ENCODE assay signal across 11 cellular contexts in genomic region chr2:224925066-224925821, GRCh38.
DNase-seq lines count a peak whose midpoint lies in the region; ATAC-seq, FAIRE-seq and TF ChIP-seq lines count a peak whose summit lies in the region.
"Had no signal": no experiment of that assay in that cellular context is flagged by ENCODE, and none has a peak within 500 bp of the region (broad histone marks: within the 10 kb centered on the region; RNA-seq: fewer than 3 reads in every experiment).

No MANE protein-coding gene starts in this region.

- in situ Hi-C loops in G401 (cut with HindIII; ENCODE audit: low sequenced_read_pairs): no loop called here

- H3K4me1 ChIP-seq in skeletal muscle satellite cell (ENCODE audit: control insufficient read depth, insufficient read depth, low read length): peaks cover 42% of the 10 kb centered on the region
- peaks cover 17% of the 10 kb centered on the region for H3K4me1 ChIP-seq in mucosa of descending colon (ENCODE audit: low read depth)

- H3K36me3 Mint-ChIP-seq in activated CD4-positive, alpha-beta memory T cell treated with anti-CD3 and anti-CD28 coated beads, Interleukin-2, amount 10 ng/mL, durations not matched to agents 7 days and 5 days (ENCODE audit: low read depth): peaks cover 74% of the 10 kb centered on the region

- peak; percentile 38 for ATAC-seq in HG02840 (IDR thresholded peaks at IDR 0.05; ENCODE audit: low FRiP score, unreplicated experiment)
- ATAC-seq in mucosa of descending colon: no peak

- H3K4me1 Mint-ChIP-seq in activated CD4-positive, alpha-beta memory T cell treated with anti-CD3 and anti-CD28 coated beads, Interleukin-2, amount 10 ng/mL, durations not matched to agents 7 days and 5 days: peaks cover 90% of the 10 kb centered on the region

- H3K27me3 ChIP-seq in skeletal muscle satellite cell (ENCODE audit: control insufficient read depth, insufficient read depth, low read length): no peaks in the 10 kb centered on the region

- no peak for TF ChIP-seq CTCF in mucosa of descending colon (IDR thresholded peaks at IDR 0.05)

- intact Hi-C loops in mucosa of descending colon (cut with DNase I, micrococcal nuclease): no loop called here

- peak overlapping the region; percentile 92 for H3K27ac Mint-ChIP-seq in activated CD4-positive, alpha-beta memory T cell treated with anti-CD3 and anti-CD28 coated beads, Interleukin-2, amount 10 ng/mL, durations not matched to agents 7 days and 5 days

- FAIRE-seq in GM19239 (lab: Jason Lieb, UNC): peak; percentile 90

- no peaks in the 10 kb centered on the region for H3K27me3 Mint-ChIP-seq in activated CD4-positive, alpha-beta memory T cell treated with anti-CD3 and anti-CD28 coated beads, Interleukin-2, amount 10 ng/mL, durations not matched to agents 7 days and 5 days

- H3K4me3 ChIP-seq in skeletal muscle satellite cell (ENCODE audit: low read length) (no peak overlapping the region), mucosa of descending colon (no peak overlapping the region)
- H3K4me3 ChIP-seq: lung had no signal

- H3K4me3 Mint-ChIP-seq in activated CD4-positive, alpha-beta memory T cell treated with anti-CD3 and anti-CD28 coated beads, Interleukin-2, amount 10 ng/mL, durations not matched to agents 7 days and 5 days: peak overlapping the region; percentile 38

- peak overlapping the region; percentile 65 for H3K9ac ChIP-seq in skeletal muscle satellite cell (ENCODE audit: low read depth, low read length)

- DNase-seq in GM19239 (ENCODE audit: insufficient read length, low spot score): no peak
- DNase-seq in activated CD4-positive, alpha-beta memory T cell treated with anti-CD3 and anti-CD28 coated beads, Interleukin-2, amount 10 ng/mL, durations not matched to agents 7 days and 5 days: no peak
- DNase-seq in NCI-H1694 treated with DMSO at 0.1 percent for 48 hours (lab: John Stamatoyannopoulos, UW): no peak
- DNase-seq in effector CD4-positive, alpha-beta T cell: no peak
- no peak for DNase-seq in mucosa of descending colon
- DNase-seq in G401 (ENCODE audit: low spot score): no peak
- DNase-seq: NCI-H524 treated with DMSO at 0.1 percent for 48 hours; stimulated activated naive CD4-positive, alpha-beta T cell treated with Interleukin-2 at 50 U/mL for 16 hours had no signal

- peak overlapping the region; percentile 27 for H3K4me2 ChIP-seq in skeletal muscle satellite cell (ENCODE audit: low read length)

- H3K9me3 Mint-ChIP-seq in activated CD4-positive, alpha-beta memory T cell treated with anti-CD3 and anti-CD28 coated beads, Interleukin-2, amount 10 ng/mL, durations not matched to agents 7 days and 5 days: no peaks in the 10 kb centered on the region

- H3K36me3 ChIP-seq in skeletal muscle satellite cell (ENCODE audit: insufficient read depth, low read length): peaks cover 37% of the 10 kb centered on the region
- H3K36me3 ChIP-seq in mucosa of descending colon (ENCODE audit: low read depth): no peaks in the 10 kb centered on the region

- CTCF ChIA-PET in activated CD4-positive, alpha-beta memory T cell treated with anti-CD3 and anti-CD28 coated beads, Interleukin-2, amount 10 ng/mL, durations not matched to agents 7 days and 5 days (lab: Charles Lee): interaction anchor here (0.7 to 2.7 kb wide), 3 partner anchors 14 to 78 kb away, joined by 3 to 10 read pairs (median 4); no protein-coding TSS in a partner anchor

- POLR2A ChIA-PET in activated CD4-positive, alpha-beta memory T cell treated with anti-CD3 and anti-CD28 coated beads, Interleukin-2, amount 10 ng/mL, durations not matched to agents 7 days and 5 days (lab: Charles Lee): interaction anchor here (1.0 to 11.6 kb wide), 7 partner anchors 8 to 116 kb away, joined by 3 to 546 read pairs (median 4); partner anchors contain the start of gene DOCK10

- H3K9me3 ChIP-seq in skeletal muscle satellite cell (replicated peaks; ENCODE audit: low read length): no peaks in the 10 kb centered on the region
- H3K9me3 ChIP-seq in mucosa of descending colon: no peaks in the 10 kb centered on the region
